ENCODE assay signal across 1 cellular context in genomic region chr5:138082033-138082432, GRCh38.
TF ChIP-seq lines count a peak whose summit lies in the region.

No MANE protein-coding gene starts in this region.

TF ChIP-seq in GM12878, 131 proteins besides CTCF, POLR2A, EP300 and RAD21:
- TF ChIP-seq IKZF2 (IDR thresholded peaks at IDR 0.05): no peak
- no peak for TF ChIP-seq PKNOX1 (IDR thresholded peaks at IDR 0.05)
- no peak for TF ChIP-seq ZBTB4 (CRISPR knock-in tag; IDR thresholded peaks at IDR 0.05)
- no peak for TF ChIP-seq CHD4 (IDR thresholded peaks at IDR 0.05)
- no peak for TF ChIP-seq FOXK2 (IDR thresholded peaks at IDR 0.05)
- no peak for TF ChIP-seq MEF2B (IDR thresholded peaks at IDR 0.05; ENCODE audit: partially characterized antibody, poor library complexity, severe bottlenecking)
- TF ChIP-seq IRF5 (IDR thresholded peaks at IDR 0.05; ENCODE audit: borderline replicate concordance): no peak
